In the genomic region with DNA sequence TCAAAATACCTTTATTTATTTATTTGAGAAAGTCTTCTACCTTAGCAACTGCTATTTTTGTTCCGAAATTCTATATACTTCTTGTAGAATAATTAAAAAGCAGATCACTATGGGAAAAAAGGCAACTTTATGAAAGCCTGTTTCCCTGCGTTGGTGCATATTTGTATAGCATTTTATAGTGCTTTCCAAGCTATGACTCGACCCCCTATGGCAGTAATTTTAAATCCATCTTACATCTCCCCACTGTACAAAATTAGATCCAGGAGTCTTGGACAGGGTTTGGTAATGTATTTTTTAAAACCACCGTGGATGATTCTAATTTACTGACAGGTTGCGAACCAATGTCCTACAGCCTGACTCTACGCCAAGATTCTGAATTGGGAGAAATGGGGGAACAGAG, we compare ENCODE assay signal across 19 cellular contexts. TPM values are rescaled to one million over a fixed set of nuclear protein-coding genes. Genes with fewer than 3 reads are reported as not detected.
A peak's percentile ranks its signal among the peaks of the same experiment; 100 is the strongest.
DNase-seq lines count a peak whose midpoint lies in the region; ATAC-seq, FAIRE-seq and TF ChIP-seq lines count a peak whose summit lies in the region.
"Had no signal": no experiment of that assay in that cellular context is flagged by ENCODE, and none has a peak within 500 bp of the region (broad histone marks: within the 10 kb centered on the region; RNA-seq: fewer than 3 reads in every experiment).

No MANE protein-coding gene starts in this region.

- H3K27me3 ChIP-seq in HepG2 (ENCODE audit: control insufficient read depth in 1 of 2, insufficient read depth in 2 of 2, low read length in 2 of 2) (no peaks in the 10 kb centered on the region), right lobe of liver (no peaks in the 10 kb centered on the region), Panc1 (ENCODE audit: control insufficient read depth, insufficient read depth, low read length) (no peaks in the 10 kb centered on the region), endodermal cell (ENCODE audit: control insufficient read depth, insufficient read depth, low read length, poor library complexity, severe bottlenecking) (no peaks in the 10 kb centered on the region)
- H3K27me3 ChIP-seq: cardiac muscle cell, esophagus muscularis mucosa, tibial artery had no signal

- H3K79me2 ChIP-seq in HepG2 (ENCODE audit: insufficient read depth, low read length) = peaks cover 56% of the 10 kb centered on the region

- H3K27me3 Mint-ChIP-seq in endodermal cell (ENCODE audit: insufficient read depth) = no peaks in the 10 kb centered on the region
- no peaks in the 10 kb centered on the region for H3K27me3 Mint-ChIP-seq in stimulated activated naive B cell treated with anti-CD40 and anti-IgM and Interleukin-4, amounts not matched to agents 10 μg/mL and 1 μg/mL and 100 μg/mL, for 72 hours

- peaks cover 0 to 12% of the 10 kb centered on the region in 2 experiments; a peak in 3 of 5 replicates for H3K36me3 ChIP-seq in HepG2 (replicated peaks in 1 of 2; ENCODE audit: control insufficient read depth in 1 of 2, insufficient read depth in 2 of 2, low read length in 2 of 2)
- H3K36me3 ChIP-seq in right lobe of liver = no peaks in the 10 kb centered on the region
- no peaks in the 10 kb centered on the region; the same call in 1 of the 2 replicates for H3K36me3 ChIP-seq in Panc1 (ENCODE audit: control insufficient read depth, insufficient read depth, low read length)
- peaks cover 12% of the 10 kb centered on the region for H3K36me3 ChIP-seq in endodermal cell (ENCODE audit: control insufficient read depth, insufficient read depth, low read length)
- H3K36me3 ChIP-seq: cardiac muscle cell had no signal

- H3K4me1 ChIP-seq in HepG2 (ENCODE audit: insufficient read depth, low read length) = peaks cover 66% of the 10 kb centered on the region
- H3K4me1 ChIP-seq in right lobe of liver = peaks cover 0 to 39% (median 11%) of the 10 kb centered on the region in 4 donors
- peaks cover 9% of the 10 kb centered on the region; the same call in 1 of the 2 replicates for H3K4me1 ChIP-seq in Panc1 (ENCODE audit: control insufficient read depth, insufficient read depth, low read length)
- H3K4me1 ChIP-seq in endodermal cell (ENCODE audit: control insufficient read depth, insufficient read depth, low read length) = peaks cover 16% of the 10 kb centered on the region

- TF ChIP-seq POLR2A in HepG2 (IDR thresholded peaks at IDR 0.05; ENCODE audit: insufficient read depth in 1 of 2, low read depth in 2 of 2, low read length in 2 of 2) (no peak), right lobe of liver (IDR thresholded peaks at IDR 0.05) (no peak)

- H3K9ac ChIP-seq in HepG2 (ENCODE audit: insufficient read depth, low read depth, low read length) (no peak overlapping the region), endodermal cell (ENCODE audit: extremely low read depth, low read length, poor library complexity, severe bottlenecking) (no peak overlapping the region)

- no TSS peak for BruUV-seq in HepG2 (replicated peaks; lab: Mats Ljungman, UMichigan)
- BruUV-seq in Panc1 (replicated peaks; lab: Mats Ljungman, UMichigan) = no TSS peak

- H3K4me3 ChIP-seq in HepG2 (replicated peaks in 1 of 3; ENCODE audit: insufficient read depth in 1 of 3, low read depth in 2 of 3, low read length in 3 of 3) = no peak overlapping the region
- H3K4me3 ChIP-seq in right lobe of liver = no peak overlapping the region
- H3K4me3 ChIP-seq in Panc1 (ENCODE audit: low read depth in 2 of 2, low read length in 2 of 2) = no peak overlapping the region
- peak overlapping the region; percentile 14 for H3K4me3 ChIP-seq in endodermal cell (ENCODE audit: low read length)
- H3K4me3 ChIP-seq: cardiac muscle cell, esophagus muscularis mucosa, tibial artery had no signal

- in situ Hi-C loops in HepG2 (cut with HindIII; ENCODE audit: extremely low pct_ligation_motif_present, low pct_unique_long_range_greater_than_20kb) (no loop called here), Panc1 (cut with HindIII; ENCODE audit: low pct_unique_long_range_greater_than_20kb, low sequenced_read_pairs) (no loop called here)

- no peak overlapping the region for H3K27ac Mint-ChIP-seq in endodermal cell
- H3K27ac Mint-ChIP-seq in stimulated activated naive B cell treated with anti-CD40 and anti-IgM and Interleukin-4, amounts not matched to agents 10 μg/mL and 1 μg/mL and 100 μg/mL, for 72 hours = peak overlapping the region; percentile 34

- POLR2A ChIA-PET in HepG2 (lab: Yijun Ruan, JAX) (interaction anchor here (1.3 kb wide), 1 partner anchor 9 kb away, joined by 4 read pairs; no protein-coding TSS in a partner anchor), Panc1 (lab: Charles Lee) (no interaction called here)

- intact Hi-C loops in HepG2 (cut with micrococcal nuclease; ENCODE audit: unreplicated experiment) (loop anchor here (1.0 kb wide), 1 partner anchor 9 kb away; no protein-coding TSS in a partner anchor), right lobe of liver (cut with DNase I) (no loop called here), Panc1 (cut with micrococcal nuclease; ENCODE audit: unreplicated experiment) (no loop called here)

- CTCF ChIA-PET in HepG2 (lab: Yijun Ruan, JAX; ENCODE audit: low intra/inter-chr PET ratio, low total read pairs) (no interaction called here), Panc1 (lab: Charles Lee) (no interaction called here)

- no peak overlapping the region for H3K4me2 ChIP-seq in HepG2 (ENCODE audit: low read depth, low read length)

- no peaks in the 10 kb centered on the region for H3K9me3 Mint-ChIP-seq in endodermal cell
- H3K9me3 Mint-ChIP-seq in stimulated activated naive B cell treated with anti-CD40 and anti-IgM and Interleukin-4, amounts not matched to agents 10 μg/mL and 1 μg/mL and 100 μg/mL, for 72 hours = peaks cover 6 to 7% of the 10 kb centered on the region in 2 donors

- H3K4me3 Mint-ChIP-seq in endodermal cell = no peak overlapping the region
- peak overlapping the region; percentile 17 to 52 for H3K4me3 Mint-ChIP-seq in stimulated activated naive B cell treated with anti-CD40 and anti-IgM and Interleukin-4, amounts not matched to agents 10 μg/mL and 1 μg/mL and 100 μg/mL, for 72 hours

- DNase-seq in HepG2 (ENCODE audit: low spot score) = no peak
- no peak for DNase-seq in right lobe of liver
- no peak for DNase-seq in Panc1 (ENCODE audit: low read depth, low spot score)
- DNase-seq in endodermal cell = no peak
- no peak for DNase-seq in stimulated activated naive B cell treated with anti-CD40 and anti-IgM and Interleukin-4, amounts not matched to agents 10 μg/mL and 1 μg/mL and 100 μg/mL, for 72 hours
- no peak for DNase-seq in foreskin melanocyte
- no peak for DNase-seq in globus pallidus (ENCODE audit: low spot score)
- DNase-seq in activated CD4-positive, CD25-positive, alpha-beta regulatory T cell (lab: John Stamatoyannopoulos, UW) = no peak
- DNase-seq: activated CD4-positive, alpha-beta T cell treated with anti-CD3 and anti-CD28 coated beads for 1 hour; activated effector memory CD4-positive, alpha-beta T cell treated with anti-CD3 and anti-CD28 coated beads, Interleukin-2, amount 50 U/mL, for 16 hours; DND-41; glutamatergic neuron; NCI-H1105; NCI-H524 treated with DMSO at 0.1 percent for 48 hours; retina; stimulated activated CD4-positive, alpha-beta T cell treated with anti-CD3 and anti-CD28 coated beads, Interleukin-12 subunit alpha, Interleukin-12 subunit beta, amount 100 ng/mL, for 4 hours; tibial artery had no signal

- H4K20me1 ChIP-seq in HepG2 (ENCODE audit: insufficient read depth, low read length) = 0 out of 2 replicates have a peak, but pooled peaks cover 10% of the 10 kb centered on the region

- no peak overlapping the region for H2AFZ ChIP-seq in HepG2 (ENCODE audit: low read length)

- H3K9me3 ChIP-seq in HepG2 (ENCODE audit: low read length) (no peaks in the 10 kb centered on the region), right lobe of liver (no peaks in the 10 kb centered on the region), Panc1 (ENCODE audit: control insufficient read depth, insufficient read depth, low read depth, low read length) (no peaks in the 10 kb centered on the region), endodermal cell (ENCODE audit: control insufficient read depth, low read length) (no peaks in the 10 kb centered on the region)
- H3K9me3 ChIP-seq: esophagus muscularis mucosa, tibial artery had no signal

- ATAC-seq in HepG2 = no peak
- ATAC-seq in right lobe of liver = no peak
- no peak for ATAC-seq in Panc1
- ATAC-seq in stimulated activated naive B cell treated with anti-CD40 and anti-IgM and Interleukin-4, amounts not matched to agents 10 μg/mL and 1 μg/mL and 100 μg/mL, for 72 hours (replicated peaks) = no peak

- TF ChIP-seq RAD21 in HepG2 (CRISPR knock-in tag; IDR thresholded peaks at IDR 0.05) = no peak

- H3K36me3 Mint-ChIP-seq in endodermal cell (ENCODE audit: low read depth) = peaks cover 19% of the 10 kb centered on the region
- peaks cover 47 to 68% of the 10 kb centered on the region in 2 donors for H3K36me3 Mint-ChIP-seq in stimulated activated naive B cell treated with anti-CD40 and anti-IgM and Interleukin-4, amounts not matched to agents 10 μg/mL and 1 μg/mL and 100 μg/mL, for 72 hours

- peaks cover 33% of the 10 kb centered on the region for H3K4me1 Mint-ChIP-seq in endodermal cell
- H3K4me1 Mint-ChIP-seq in stimulated activated naive B cell treated with anti-CD40 and anti-IgM and Interleukin-4, amounts not matched to agents 10 μg/mL and 1 μg/mL and 100 μg/mL, for 72 hours = peaks cover 64 to 93% of the 10 kb centered on the region in 2 donors

- H3K27ac ChIP-seq in HepG2 (ENCODE audit: extremely low read length, insufficient read depth, low read length) (no peak overlapping the region), right lobe of liver (peak overlapping the region in 1 of 3 donors; percentile 31), Panc1 (ENCODE audit: low read length) (peak overlapping the region; percentile 31; the same call in 1 of the 2 replicates), endodermal cell (ENCODE audit: low read depth, low read length) (no peak overlapping the region)
- H3K27ac ChIP-seq: cardiac muscle cell, esophagus muscularis mucosa, tibial artery had no signal

- 97% methylated on average over 6 of the region's 6 CpGs for WGBS in HepG2 (ENCODE audit: low lambda C conversion rate)
- 74% methylated on average over 6 of the region's 6 CpGs for WGBS in right lobe of liver (ENCODE audit: insufficient coverage, low coverage, low lambda C conversion rate, missing lambda C conversion rate)
- 89 to 97% methylated on average over 3 to 6 of the region's 6 CpGs for WGBS in endodermal cell (ENCODE audit: insufficient coverage in 1 of 2, insufficient read length in 1 of 2), 2 experiments

- FAIRE-seq in HepG2 (lab: Jason Lieb, UNC) = no peak

- no peak for TF ChIP-seq EP300 in HepG2 (IDR thresholded peaks at IDR 0.05; ENCODE audit: low read depth in 2 of 2, low read length in 2 of 2)
- no peak for TF ChIP-seq EP300 in HepG2 (CRISPR knock-in tag; IDR thresholded peaks at IDR 0.05; ENCODE audit: borderline replicate concordance)

- no peak for TF ChIP-seq CTCF in HepG2 (CRISPR knock-in tag; IDR thresholded peaks at IDR 0.05)
- no peak for TF ChIP-seq CTCF in right lobe of liver (IDR thresholded peaks at IDR 0.05)
- no peak for TF ChIP-seq CTCF in Panc1 (IDR thresholded peaks at IDR 0.05)
- no peak for TF ChIP-seq CTCF in endodermal cell (conservative IDR thresholded peaks at IDR 0.05)

RNA-seq across cellular contexts. Expression of gene TANK, which starts 10.1 kb away (rescaled TPM):
- total RNA-seq in HepG2 (2016; rRNA removed; fragmentation: Illumina TruSeq; extraction: Trizol) = 96.0 and 96.1 TPM in 2 replicates
- total RNA-seq in HepG2 (2016; cell fraction: cytosol; rRNA removed; fragmentation: Illumina TruSeq; extraction: Trizol; ENCODE audit: low read depth) = 65.4 and 82.9 TPM in 2 replicates
- total RNA-seq in HepG2 (2016; cell fraction: insoluble cytoplasmic fraction; rRNA removed; fragmentation: Illumina TruSeq; extraction: Trizol) = 99.7 and 101 TPM in 2 replicates
- 65.8 and 69.1 TPM in 2 replicates for total RNA-seq in HepG2 (2016; cell fraction: membrane; rRNA removed; fragmentation: Illumina TruSeq; extraction: Trizol)
- 205 and 214 TPM in 2 replicates for total RNA-seq in HepG2 (2016; cell fraction: nucleus; rRNA removed; fragmentation: Illumina TruSeq; extraction: Trizol)
- 66.9 and 67.0 TPM in 2 replicates for polyA plus RNA-seq in HepG2 (2011; rRNA removed)
- polyA plus RNA-seq in HepG2 (2011; cell fraction: cytosol; rRNA removed) = 27.9 and 40.9 TPM in 2 replicates
- polyA plus RNA-seq in HepG2 (2011; cell fraction: nucleus; rRNA removed) = 64.3 and 75.4 TPM in 2 replicates
- 107 and 108 TPM in 2 replicates for polyA plus RNA-seq in HepG2 (2012)
- 45.0 and 56.0 TPM in 2 replicates for polyA plus RNA-seq in HepG2 (2016; cell fraction: cytosol; fragmentation: Illumina TruSeq; extraction: Trizol; ENCODE audit: low read depth)
- polyA plus RNA-seq in HepG2 (2016; cell fraction: insoluble cytoplasmic fraction; fragmentation: Illumina TruSeq; extraction: Trizol; ENCODE audit: low read depth) = 87.1 and 87.7 TPM in 2 replicates
- 48.7 and 59.8 TPM in 2 replicates for polyA plus RNA-seq in HepG2 (2016; cell fraction: membrane; fragmentation: Illumina TruSeq; extraction: Trizol; ENCODE audit: low read depth)
- polyA plus RNA-seq in HepG2 (2016; cell fraction: nucleus; fragmentation: Illumina TruSeq; extraction: Trizol; ENCODE audit: insufficient read depth, low read depth) = 83.7 and 91.8 TPM in 2 replicates
- polyA minus RNA-seq in HepG2 (2011; rRNA and poly(A)+ RNA removed; ENCODE audit: low replicate concordance) = 8.0 and 20.2 TPM in 2 replicates
- 34.8 and 35.3 TPM in 2 replicates for polyA minus RNA-seq in HepG2 (2011; cell fraction: cytosol; rRNA and poly(A)+ RNA removed)
- polyA minus RNA-seq in HepG2 (2011; cell fraction: nucleus; rRNA and poly(A)+ RNA removed) = 549 and 577 TPM in 2 replicates
- 10 to 100 TPM; 25.4 to 46.4 (median 36.0) TPM for total RNA-seq in right lobe of liver
- 36.0 TPM for total RNA-seq in Panc1 (2021; ENCODE audit: unreplicated experiment)
- polyA plus RNA-seq in Panc1 (2012; ENCODE audit: insufficient read length) = 22.0 TPM
- 10 to 100 TPM; 22.4 to 33.2 TPM for total RNA-seq in endodermal cell
- 34.7 TPM for polyA plus RNA-seq in endodermal cell (2013, experiment 1 of 2)
- 30.8 TPM for polyA plus RNA-seq in endodermal cell (2013, experiment 2 of 2)
